In genomic region chr12:79203103-79203502, GRCh38 we compare ENCODE assay signal across 25 cellular contexts.
"Had no signal": no experiment of that assay in that cellular context is flagged by ENCODE, and none has a peak within 500 bp of the region (broad histone marks: within the 10 kb centered on the region; RNA-seq: fewer than 3 reads in every experiment).

No MANE protein-coding gene starts in this region.

- H3K4me3 ChIP-seq: adrenal gland, ascending aorta, gastroesophageal sphincter, ovary, prostate gland, thoracic aorta, vagina had no signal

- H3K9me3 Mint-ChIP-seq: mesothelial cell of epicardium, type B pancreatic cell had no signal

- H3K27ac Mint-ChIP-seq: activated naive CD8-positive, alpha-beta T cell; activated T-helper 2 cell treated with anti-CD3 and anti-CD28 coated beads, Interferon-gamma antibody, Interleukin-2, Interleukin-4, amounts not matched to agents 10 μg/mL and 5 μg/mL and 100 μg/mL, durations not matched to agents 14 hours and 24 hours and 36 hours; mesothelial cell of epicardium; natural killer cell; type B pancreatic cell had no signal

- H3K9me3 ChIP-seq: adrenal gland, ascending aorta, gastroesophageal sphincter, ovary, prostate gland, thoracic aorta, vagina had no signal

- H3K36me3 Mint-ChIP-seq: activated naive CD8-positive, alpha-beta T cell; mesothelial cell of epicardium; natural killer cell; type B pancreatic cell had no signal

- H3K27me3 ChIP-seq: adrenal gland, ascending aorta, gastroesophageal sphincter, ovary, vagina had no signal

- H3K36me3 ChIP-seq: adrenal gland, ascending aorta, gastroesophageal sphincter, ovary, prostate gland, thoracic aorta, vagina had no signal

- H3K4me3 Mint-ChIP-seq: activated naive CD8-positive, alpha-beta T cell; activated T-cell treated with anti-CD3 and anti-CD28 coated beads, Interleukin-2, amount 50 U/mL, for 4 hours; mesothelial cell of epicardium; natural killer cell; type B pancreatic cell had no signal

- DNase-seq: activated CD4-positive, alpha-beta T cell treated with anti-CD3 and anti-CD28 coated beads for 4 hours; activated CD4-positive, alpha-beta T cell treated with anti-CD3 and anti-CD28 coated beads, Interleukin-2, amount 50 U/mL, for 48 hours; activated CD4-positive, CD25-positive, alpha-beta regulatory T cell; activated CD8-positive, alpha-beta memory T cell treated with anti-CD3 and anti-CD28 coated beads, Interleukin-2, amount 50 U/mL, for 48 hours; activated naive CD4-positive, alpha-beta T cell; activated T-cell treated with anti-CD3 and anti-CD28 coated beads, Interleukin-2, amount 50 U/mL, for 4 hours; adrenal gland; central memory CD4-positive, alpha-beta T cell; effector memory CD4-positive, alpha-beta T cell; head of caudate nucleus; left ventricle myocardium superior; mammary epithelial cell; natural killer cell; ovary; stimulated activated CD4-positive, alpha-beta T cell treated with anti-CD3 and anti-CD28 coated beads, Interleukin-4, amount 100 ng/mL, for 24 hours; stimulated activated naive CD4-positive, alpha-beta T cell treated with Interleukin-2 at 50 U/mL for 16 hours had no signal

- ATAC-seq: activated T-cell treated with anti-CD3 and anti-CD28 coated beads, Interleukin-2, amount 50 U/mL, for 4 hours; gastroesophageal sphincter; left ventricle myocardium superior; natural killer cell had no signal

- H3K27ac ChIP-seq: adrenal gland, ascending aorta, gastroesophageal sphincter, ovary, prostate gland, thoracic aorta, vagina had no signal

- H3K4me1 ChIP-seq: adrenal gland, ascending aorta, gastroesophageal sphincter, prostate gland, vagina had no signal

- H3K27me3 Mint-ChIP-seq: activated naive CD8-positive, alpha-beta T cell; type B pancreatic cell had no signal

- H3K4me1 Mint-ChIP-seq: natural killer cell had no signal
